Comparison of ENCODE assay signal across 1 cellular context in the genomic region with DNA sequence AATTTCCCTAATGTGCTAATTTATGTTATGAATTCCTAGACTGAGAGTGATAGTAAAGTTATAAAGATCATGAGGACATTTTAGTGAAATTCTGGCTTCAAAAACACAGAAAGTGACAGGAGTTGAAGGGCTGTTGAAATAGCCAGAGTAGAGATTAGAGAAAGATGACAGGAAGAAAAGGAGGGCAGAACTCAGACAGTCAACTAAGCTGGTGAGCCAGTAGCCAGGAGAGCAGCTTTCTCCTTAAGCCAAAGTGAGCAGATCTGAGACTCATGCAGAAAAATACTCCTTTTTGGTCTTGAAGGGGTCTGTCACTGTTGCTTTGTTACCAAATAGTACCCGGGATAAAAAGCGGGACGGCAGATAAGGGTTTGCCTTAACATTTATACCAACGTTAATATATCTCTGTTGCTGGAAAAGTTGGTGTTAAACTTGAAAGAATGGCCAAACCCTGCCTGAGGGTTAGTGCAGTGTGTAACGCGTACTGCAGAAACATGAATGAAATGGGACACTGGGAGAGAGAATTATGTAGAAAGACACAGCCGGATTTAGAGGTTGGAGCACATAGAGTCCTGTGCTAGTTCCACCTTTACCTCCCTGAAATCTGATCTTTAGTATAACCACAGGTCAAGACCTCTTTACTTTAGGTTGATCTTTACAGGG.
TF ChIP-seq lines count a peak whose summit lies in the region.

No MANE protein-coding gene starts in this region.

TF ChIP-seq in A549, 52 proteins besides CTCF, POLR2A, EP300 and RAD21:
- no peak for TF ChIP-seq RFX5 (IDR thresholded peaks at IDR 0.05)
- TF ChIP-seq CEBPB (IDR thresholded peaks at IDR 0.05) = no peak
- TF ChIP-seq HOXB13 (CRISPR knock-in tag; IDR thresholded peaks at IDR 0.05; ENCODE audit: low read depth) = no peak
- TF ChIP-seq FOXS1 (CRISPR knock-in tag; IDR thresholded peaks at IDR 0.05) = no peak
- TF ChIP-seq, protein P1, sequence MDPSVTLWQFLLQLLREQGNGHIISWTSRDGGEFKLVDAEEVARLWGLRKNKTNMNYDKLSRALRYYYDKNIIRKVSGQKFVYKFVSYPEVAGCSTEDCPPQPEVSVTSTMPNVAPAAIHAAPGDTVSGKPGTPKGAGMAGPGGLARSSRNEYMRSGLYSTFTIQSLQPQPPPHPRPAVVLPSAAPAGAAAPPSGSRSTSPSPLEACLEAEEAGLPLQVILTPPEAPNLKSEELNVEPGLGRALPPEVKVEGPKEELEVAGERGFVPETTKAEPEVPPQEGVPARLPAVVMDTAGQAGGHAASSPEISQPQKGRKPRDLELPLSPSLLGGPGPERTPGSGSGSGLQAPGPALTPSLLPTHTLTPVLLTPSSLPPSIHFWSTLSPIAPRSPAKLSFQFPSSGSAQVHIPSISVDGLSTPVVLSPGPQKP (IDR thresholded peaks at IDR 0.05; ENCODE audit: low read depth, low read length) = no peak
- no peak for TF ChIP-seq NFE2L2 (conservative IDR thresholded peaks at IDR 0.05; ENCODE audit: low read length)
- TF ChIP-seq, protein P2, sequence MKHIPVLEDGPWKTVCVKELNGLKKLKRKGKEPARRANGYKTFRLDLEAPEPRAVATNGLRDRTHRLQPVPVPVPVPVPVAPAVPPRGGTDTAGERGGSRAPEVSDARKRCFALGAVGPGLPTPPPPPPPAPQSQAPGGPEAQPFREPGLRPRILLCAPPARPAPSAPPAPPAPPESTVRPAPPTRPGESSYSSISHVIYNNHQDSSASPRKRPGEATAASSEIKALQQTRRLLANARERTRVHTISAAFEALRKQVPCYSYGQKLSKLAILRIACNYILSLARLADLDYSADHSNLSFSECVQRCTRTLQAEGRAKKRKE (CRISPR knock-in tag; IDR thresholded peaks at IDR 0.05; ENCODE audit: low read depth) = no peak
- no peak for TF ChIP-seq KDM1A (IDR thresholded peaks at IDR 0.05; ENCODE audit: low read depth)
